ENCODE assay signal across 9 cellular contexts in genomic region chr16:73713817-73714495, GRCh38.
A peak's percentile ranks its signal among the peaks of the same experiment; 100 is the strongest.
DNase-seq lines count a peak whose midpoint lies in the region; ATAC-seq, FAIRE-seq and TF ChIP-seq lines count a peak whose summit lies in the region.
"Had no signal": no experiment of that assay in that cellular context is flagged by ENCODE, and none has a peak within 500 bp of the region (broad histone marks: within the 10 kb centered on the region; RNA-seq: fewer than 3 reads in every experiment).

No MANE protein-coding gene starts in this region.

- H3K36me3 ChIP-seq in A673 (ENCODE audit: insufficient read depth, low read length, poor library complexity, severe bottlenecking) (no peaks in the 10 kb centered on the region), GM23338 (ENCODE audit: insufficient read depth) (no peaks in the 10 kb centered on the region), kidney (ENCODE audit: control insufficient read depth in 1 of 2, insufficient read depth in 2 of 2, low read length in 2 of 2) (no peaks in the 10 kb centered on the region)

- H3K9me2 ChIP-seq in GM23338 (ENCODE audit: insufficient read depth): 0 out of 2 replicates have a peak, but pooled peaks cover 2% of the 10 kb centered on the region

- H3K4me3 Mint-ChIP-seq in GM23338: no peak overlapping the region

- no peaks in the 10 kb centered on the region for H3K79me2 ChIP-seq in GM23338 (replicated peaks; ENCODE audit: insufficient read depth)

- no peaks in the 10 kb centered on the region for H4K20me1 ChIP-seq in GM23338 (replicated peaks; ENCODE audit: insufficient read depth)

- H3K27me3 ChIP-seq in A673 (replicated peaks; ENCODE audit: insufficient read depth, low read depth, low read length, poor library complexity) (peaks cover 6% of the 10 kb centered on the region), GM23338 (ENCODE audit: insufficient read depth) (no peaks in the 10 kb centered on the region)

- peak; percentile 73 for ATAC-seq in GM23338
- ATAC-seq in HG02759 (IDR thresholded peaks at IDR 0.05; ENCODE audit: unreplicated experiment): no peak

- H3K4me1 ChIP-seq in A673 (ENCODE audit: insufficient read depth, low read length, poor library complexity, severe bottlenecking): no peaks in the 10 kb centered on the region
- H3K4me1 ChIP-seq in GM23338 (ENCODE audit: insufficient read depth): peaks cover 29% of the 10 kb centered on the region
- no peaks in the 10 kb centered on the region for H3K4me1 ChIP-seq in kidney (ENCODE audit: control insufficient read depth in 1 of 2, insufficient read depth in 1 of 2, low read depth in 1 of 2, low read length in 2 of 2)

- no peak overlapping the region for H3K9ac ChIP-seq in kidney (ENCODE audit: low read length in 2 of 2)

- CTCF ChIA-PET in A673 (lab: Charles Lee): interaction anchor here (0.9 kb wide), 1 partner anchor 513 kb away, joined by 3 read pairs; no protein-coding TSS in a partner anchor

- no peaks in the 10 kb centered on the region for H3K36me3 Mint-ChIP-seq in GM23338 (ENCODE audit: low read depth)

- H3K4me1 Mint-ChIP-seq in GM23338: peaks cover 52% of the 10 kb centered on the region

- H3K9me3 ChIP-seq in A673 (ENCODE audit: low read depth, low read length, poor library complexity, severe bottlenecking) (no peaks in the 10 kb centered on the region), kidney (ENCODE audit: control insufficient read depth in 1 of 2, low read length in 2 of 2) (no peaks in the 10 kb centered on the region)

- intact Hi-C loops in A673 (cut with micrococcal nuclease; ENCODE audit: unreplicated experiment): loop anchor here (5.0 to 10.0 kb wide), 4 partner anchors 161 to 561 kb away; no protein-coding TSS in a partner anchor
- intact Hi-C loops in kidney (cut with DNase I): no loop called here

- peak overlapping the region; percentile 86 for H2AFZ ChIP-seq in GM23338

- peaks cover 5% of the 10 kb centered on the region for H3K27me3 Mint-ChIP-seq in GM23338 (ENCODE audit: insufficient read depth, low read depth, poor library complexity)

- peak; percentile 60 for DNase-seq in A673 (ENCODE audit: low spot score)
- peak; percentile 76 for DNase-seq in GM23338 (ENCODE audit: low spot score)
- DNase-seq in SK-MEL-5 (ENCODE audit: low read depth, low spot score): peak; percentile 71
- DNase-seq in kidney: no peak
- no peak for DNase-seq in activated T-cell treated with anti-CD3 and anti-CD28 coated beads, Interleukin-2, amount 50 U/mL, for 48 hours
- DNase-seq in mucosa of gallbladder (ENCODE audit: low spot score): no peak
- no peak for DNase-seq in activated effector memory CD4-positive, alpha-beta T cell treated with anti-CD3 and anti-CD28 coated beads, Interleukin-2, amount 50 U/mL, for 16 hours

- FAIRE-seq in kidney (lab: Jason Lieb, UNC): no peak

- H3K4me3 ChIP-seq in A673 (ENCODE audit: low read depth, low read length, poor library complexity, severe bottlenecking): no peak overlapping the region
- H3K4me3 ChIP-seq in GM23338: no peak overlapping the region
- no peak overlapping the region for H3K4me3 ChIP-seq in kidney (ENCODE audit: low read length in 2 of 2)

- no peak overlapping the region for H3K27ac Mint-ChIP-seq in GM23338

- in situ Hi-C loops in SK-MEL-5 (cut with HindIII; ENCODE audit: low pct_unique_long_range_greater_than_20kb, low sequenced_read_pairs): no loop called here

- POLR2A ChIA-PET in A673 (lab: Charles Lee; ENCODE audit: low non-redundant PET): no interaction called here

- H3K27ac ChIP-seq in A673 (ENCODE audit: low read depth, low read length, poor library complexity, severe bottlenecking) (no peak overlapping the region), GM23338 (ENCODE audit: low read depth) (no peak overlapping the region), kidney (ENCODE audit: low read depth in 2 of 2, low read length in 2 of 2) (no peak overlapping the region)
- H3K27ac ChIP-seq: epithelial cell of prostate had no signal

- no peaks in the 10 kb centered on the region for H3F3A ChIP-seq in GM23338 (replicated peaks; ENCODE audit: low read depth)

- TF ChIP-seq CTCF in A673 (conservative IDR thresholded peaks at IDR 0.05; ENCODE audit: low read depth, low read length) (peak; percentile 69), GM23338 (conservative IDR thresholded peaks at IDR 0.05; ENCODE audit: low read depth in 2 of 2) (peak; percentile 73 to 76), kidney (IDR thresholded peaks at IDR 0.05; ENCODE audit: borderline replicate concordance, extremely low read depth, insufficient read depth) (peak; percentile 9)

- H3K9me3 Mint-ChIP-seq in GM23338: no peaks in the 10 kb centered on the region; the same call in 2 of the 3 replicates

- no peak overlapping the region for H3K4me2 ChIP-seq in GM23338

- BruUV-seq in A673 (replicated peaks; lab: Mats Ljungman, UMichigan): no TSS peak

TF ChIP-seq in GM23338, 12 proteins besides CTCF, POLR2A, EP300 and RAD21 (continues in another document):
- TF ChIP-seq, protein P1, sequence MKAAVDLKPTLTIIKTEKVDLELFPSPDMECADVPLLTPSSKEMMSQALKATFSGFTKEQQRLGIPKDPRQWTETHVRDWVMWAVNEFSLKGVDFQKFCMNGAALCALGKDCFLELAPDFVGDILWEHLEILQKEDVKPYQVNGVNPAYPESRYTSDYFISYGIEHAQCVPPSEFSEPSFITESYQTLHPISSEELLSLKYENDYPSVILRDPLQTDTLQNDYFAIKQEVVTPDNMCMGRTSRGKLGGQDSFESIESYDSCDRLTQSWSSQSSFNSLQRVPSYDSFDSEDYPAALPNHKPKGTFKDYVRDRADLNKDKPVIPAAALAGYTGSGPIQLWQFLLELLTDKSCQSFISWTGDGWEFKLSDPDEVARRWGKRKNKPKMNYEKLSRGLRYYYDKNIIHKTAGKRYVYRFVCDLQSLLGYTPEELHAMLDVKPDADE (IDR thresholded peaks at IDR 0.05): no peak
- TF ChIP-seq POLR2AphosphoS5 (IDR thresholded peaks at IDR 0.05; ENCODE audit: low read depth): no peak
- no peak for TF ChIP-seq CREB1 (CRISPR knock-in tag; IDR thresholded peaks at IDR 0.05; ENCODE audit: low read depth)
- no peak for TF ChIP-seq NANOG (IDR thresholded peaks at IDR 0.05; ENCODE audit: borderline replicate concordance)
- TF ChIP-seq EZH2 (IDR thresholded peaks at IDR 0.05; ENCODE audit: low read depth, unreplicated experiment): no peak
- TF ChIP-seq EZH2phosphoT487 (IDR thresholded peaks at IDR 0.05; ENCODE audit: unreplicated experiment): no peak
- TF ChIP-seq, protein P2, sequence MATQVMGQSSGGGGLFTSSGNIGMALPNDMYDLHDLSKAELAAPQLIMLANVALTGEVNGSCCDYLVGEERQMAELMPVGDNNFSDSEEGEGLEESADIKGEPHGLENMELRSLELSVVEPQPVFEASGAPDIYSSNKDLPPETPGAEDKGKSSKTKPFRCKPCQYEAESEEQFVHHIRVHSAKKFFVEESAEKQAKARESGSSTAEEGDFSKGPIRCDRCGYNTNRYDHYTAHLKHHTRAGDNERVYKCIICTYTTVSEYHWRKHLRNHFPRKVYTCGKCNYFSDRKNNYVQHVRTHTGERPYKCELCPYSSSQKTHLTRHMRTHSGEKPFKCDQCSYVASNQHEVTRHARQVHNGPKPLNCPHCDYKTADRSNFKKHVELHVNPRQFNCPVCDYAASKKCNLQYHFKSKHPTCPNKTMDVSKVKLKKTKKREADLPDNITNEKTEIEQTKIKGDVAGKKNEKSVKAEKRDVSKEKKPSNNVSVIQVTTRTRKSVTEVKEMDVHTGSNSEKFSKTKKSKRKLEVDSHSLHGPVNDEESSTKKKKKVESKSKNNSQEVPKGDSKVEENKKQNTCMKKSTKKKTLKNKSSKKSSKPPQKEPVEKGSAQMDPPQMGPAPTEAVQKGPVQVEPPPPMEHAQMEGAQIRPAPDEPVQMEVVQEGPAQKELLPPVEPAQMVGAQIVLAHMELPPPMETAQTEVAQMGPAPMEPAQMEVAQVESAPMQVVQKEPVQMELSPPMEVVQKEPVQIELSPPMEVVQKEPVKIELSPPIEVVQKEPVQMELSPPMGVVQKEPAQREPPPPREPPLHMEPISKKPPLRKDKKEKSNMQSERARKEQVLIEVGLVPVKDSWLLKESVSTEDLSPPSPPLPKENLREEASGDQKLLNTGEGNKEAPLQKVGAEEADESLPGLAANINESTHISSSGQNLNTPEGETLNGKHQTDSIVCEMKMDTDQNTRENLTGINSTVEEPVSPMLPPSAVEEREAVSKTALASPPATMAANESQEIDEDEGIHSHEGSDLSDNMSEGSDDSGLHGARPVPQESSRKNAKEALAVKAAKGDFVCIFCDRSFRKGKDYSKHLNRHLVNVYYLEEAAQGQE (IDR thresholded peaks at IDR 0.05; ENCODE audit: unreplicated experiment): no peak
- TF ChIP-seq ZNF114 (CRISPR knock-in tag; IDR thresholded peaks at IDR 0.05): no peak
- no peak for TF ChIP-seq JUNB (IDR thresholded peaks at IDR 0.05; ENCODE audit: unreplicated experiment)

Comparison
In these comparisons a context has a peak if more than half of its experiments do, and no peak if none do; other contexts are left out.
1. DNase-seq: peak in A673 (single experiment), GM23338 (single experiment) and SK-MEL-5 (single experiment); none in kidney (single experiment), activated T-cell treated with anti-CD3 and anti-CD28 coated beads, Interleukin-2, amount 50 U/mL, for 48 hours (0 of 2), mucosa of gallbladder (single experiment) and activated effector memory CD4-positive, alpha-beta T cell treated with anti-CD3 and anti-CD28 coated beads, Interleukin-2, amount 50 U/mL, for 16 hours (single experiment).
2. CTCF ChIP-seq: peak in every context shown above with its lines; median percentile 74 in GM23338; 69 in A673; 9 in kidney.